In the genomic region with DNA sequence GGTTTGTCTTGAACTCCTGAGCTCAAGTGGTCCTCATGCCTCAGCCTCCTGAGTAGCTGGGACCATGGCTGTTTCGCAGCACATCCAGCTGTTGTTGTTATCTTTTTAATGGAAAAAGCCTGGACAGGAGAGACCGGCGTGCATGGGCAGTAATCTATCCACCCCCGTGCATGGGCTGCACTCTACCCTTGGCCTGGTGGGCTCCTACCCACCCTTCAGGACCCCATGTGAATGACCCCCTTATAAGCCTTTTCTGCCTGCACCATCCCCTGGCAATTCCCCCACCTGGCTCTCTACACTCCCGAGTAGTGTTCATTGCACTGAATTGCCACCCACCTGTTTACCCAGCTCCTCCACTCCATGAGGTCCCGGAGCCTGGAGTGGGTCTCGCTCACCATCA, we compare ENCODE assay signal across 30 cellular contexts. TPM values are rescaled to one million over a fixed set of nuclear protein-coding genes. Genes with fewer than 3 reads are reported as not detected.
"Had no signal": no experiment of that assay in that cellular context is flagged by ENCODE, and none has a peak within 500 bp of the region (broad histone marks: within the 10 kb centered on the region; RNA-seq: fewer than 3 reads in every experiment).

No MANE protein-coding gene starts in this region.

- H3K27me3 ChIP-seq: brain microvascular endothelial cell, dorsolateral prefrontal cortex had no signal

- ATAC-seq: activated CD4-positive, CD25-positive, alpha-beta regulatory T cell treated with anti-CD3 and anti-CD28 coated beads, Interleukin-2, amount 50 U/mL, for 24 hours; activated CD8-positive, alpha-beta T cell treated with anti-CD3 and anti-CD28 coated beads for 36 hours; activated T-cell treated with anti-CD3 and anti-CD28 coated beads, Interleukin-2, amount 50 U/mL, for 4 hours; activated T-helper 17 cell treated with anti-CD3 and anti-CD28 coated beads, Interleukin-2, amount 50 U/mL, for 72 hours; esophagus mucosa; T-helper 17 cell had no signal

- H3K4me3 ChIP-seq: coronary artery, dorsolateral prefrontal cortex had no signal

- H3K27ac Mint-ChIP-seq: activated B cell treated with CpG ODN at 0.5 μM for 24 hours; activated CD8-positive, alpha-beta T cell treated with anti-CD3 and anti-CD28 coated beads for 36 hours; activated naive CD8-positive, alpha-beta T cell; activated T-helper 17 cell treated with anti-CD3 and anti-CD28 coated beads, Interleukin-2, amount 50 U/mL, for 72 hours; dendritic cell treated with granulocyte-macrophage colony-stimulating factor and Interleukin-4, amounts not matched to agents 40 ng/mL and 50 ng/mL, for 4 days; endodermal cell; T-helper 17 cell; T-helper 2 cell treated with Interferon-gamma antibody and Interleukin-4, amounts not matched to agents 5 μg/mL and 100 μg/mL, for 36 hours had no signal

- H3K36me3 Mint-ChIP-seq: activated naive CD8-positive, alpha-beta T cell had no signal

- H3K4me3 Mint-ChIP-seq: activated B cell treated with CpG ODN at 0.5 μM for 24 hours; activated CD8-positive, alpha-beta T cell treated with anti-CD3 and anti-CD28 coated beads for 36 hours; activated naive CD8-positive, alpha-beta T cell; activated T-cell treated with anti-CD3 and anti-CD28 coated beads, Interleukin-2, amount 50 U/mL, for 4 hours; activated T-helper 17 cell treated with anti-CD3 and anti-CD28 coated beads, Interleukin-2, amount 50 U/mL, for 72 hours; central memory CD8-positive, alpha-beta T cell; dendritic cell treated with granulocyte-macrophage colony-stimulating factor and Interleukin-4, amounts not matched to agents 40 ng/mL and 50 ng/mL, for 4 days; endodermal cell; T-helper 17 cell; T-helper 2 cell treated with Interferon-gamma antibody and Interleukin-4, amounts not matched to agents 5 μg/mL and 100 μg/mL, for 36 hours had no signal

- H3K4me1 Mint-ChIP-seq: activated B cell treated with CpG ODN at 0.5 μM for 24 hours; activated T-helper 17 cell treated with anti-CD3 and anti-CD28 coated beads, Interleukin-2, amount 50 U/mL, for 72 hours; central memory CD8-positive, alpha-beta T cell had no signal

- H3K27ac ChIP-seq: brain microvascular endothelial cell, coronary artery, dorsolateral prefrontal cortex, WERI-Rb-1 had no signal

- H3K36me3 ChIP-seq: brain microvascular endothelial cell, WERI-Rb-1 had no signal

- DNase-seq: activated B cell treated with CpG ODN at 0.5 μM for 24 hours; activated CD4-positive, alpha-beta T cell treated with anti-CD3 and anti-CD28 coated beads for 48 hours; activated CD4-positive, alpha-beta T cell treated with anti-CD3 and anti-CD28 coated beads, Interleukin-2, amount 50 U/mL, for 1 hour; activated CD4-positive, alpha-beta T cell treated with anti-CD3 and anti-CD28 coated beads, Interleukin-2, amount 50 U/mL, for 48 hours; activated CD8-positive, alpha-beta memory T cell treated with anti-CD3 and anti-CD28 coated beads for 24 hours; activated CD8-positive, alpha-beta T cell treated with anti-CD3 and anti-CD28 coated beads for 36 hours; activated effector memory CD4-positive, alpha-beta T cell treated with Interleukin-2 at 50 U/mL for 16 hours; activated gamma-delta T cell treated with Interleukin-2 at 50 U/mL for 16 hours; activated naive CD4-positive, alpha-beta T cell treated with anti-CD3 and anti-CD28 coated beads, Interleukin-2, amount 50 U/mL, for 16 hours; activated naive CD4-positive, alpha-beta T cell treated with Interleukin-2 at 50 U/mL for 16 hours; activated T-cell treated with anti-CD3 and anti-CD28 coated beads, Interleukin-2, amount 50 U/mL, for 4 hours; amniotic stem cell; anterior cingulate cortex; brain microvascular endothelial cell; dorsolateral prefrontal cortex; effector memory CD4-positive, alpha-beta T cell; endodermal cell; foreskin fibroblast; T-helper 1 cell; T-helper 17 cell; T1000; WERI-Rb-1 had no signal

- H3K9me3 Mint-ChIP-seq: activated B cell treated with CpG ODN at 0.5 μM for 24 hours; activated CD8-positive, alpha-beta T cell treated with anti-CD3 and anti-CD28 coated beads for 36 hours; activated T-cell treated with anti-CD3 and anti-CD28 coated beads, Interleukin-2, amount 50 U/mL, for 4 hours; activated T-helper 17 cell treated with anti-CD3 and anti-CD28 coated beads, Interleukin-2, amount 50 U/mL, for 72 hours; central memory CD8-positive, alpha-beta T cell; dendritic cell treated with granulocyte-macrophage colony-stimulating factor and Interleukin-4, amounts not matched to agents 40 ng/mL and 50 ng/mL, for 4 days; endodermal cell; T-helper 2 cell treated with Interferon-gamma antibody and Interleukin-4, amounts not matched to agents 5 μg/mL and 100 μg/mL, for 36 hours had no signal

- H3K27me3 Mint-ChIP-seq: activated B cell treated with CpG ODN at 0.5 μM for 24 hours; activated CD8-positive, alpha-beta T cell treated with anti-CD3 and anti-CD28 coated beads for 36 hours; activated naive CD8-positive, alpha-beta T cell; central memory CD8-positive, alpha-beta T cell had no signal

RNA-seq across cellular contexts. Expression of a gene that starts 18.9 kb away (rescaled TPM):
- total RNA-seq: activated B cell treated with CpG ODN at 0.5 μM for 24 hours; activated T-cell treated with anti-CD3 and anti-CD28 coated beads, Interleukin-2, amount 50 U/mL, for 4 hours; activated T-helper 17 cell treated with anti-CD3 and anti-CD28 coated beads, Interleukin-2, amount 50 U/mL, for 72 hours; T-helper 17 cell had no signal
